Comparison of ENCODE assay signal across 1 cellular context in the genomic region with DNA sequence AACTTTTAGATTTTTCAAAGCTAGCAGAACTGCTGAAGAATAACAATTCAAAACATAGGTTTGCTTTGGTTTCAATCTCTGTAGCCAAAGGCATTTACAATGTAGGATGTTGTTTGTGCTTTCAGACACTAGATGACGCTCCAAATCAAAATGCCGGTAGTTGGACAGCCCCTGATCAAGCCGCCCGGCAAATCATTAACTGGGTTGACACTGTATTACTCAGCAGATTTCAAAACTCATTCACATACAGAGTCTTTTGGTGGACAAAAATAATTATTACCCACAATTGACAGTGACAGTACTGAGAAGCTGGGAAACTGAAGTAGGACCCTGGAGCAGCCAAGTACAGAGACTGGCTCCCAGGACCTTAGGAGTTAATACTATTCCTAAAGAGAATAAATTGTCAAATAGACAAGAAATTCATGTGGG.
A peak's percentile ranks its signal among the peaks of the same experiment; 100 is the strongest.
TF ChIP-seq lines count a peak whose summit lies in the region.

No MANE protein-coding gene starts in this region.

TF ChIP-seq in HepG2, 621 proteins besides CTCF, POLR2A, EP300 and RAD21 (continued from another document and continues in another):
- TF ChIP-seq ZBED4 (CRISPR knock-in tag; IDR thresholded peaks at IDR 0.05; ENCODE audit: borderline replicate concordance) (0 out of 2 replicates have a peak, but pooled peaks have one; percentile 39), ZFX (CRISPR knock-in tag; IDR thresholded peaks at IDR 0.05; ENCODE audit: low read depth) (no peak), SMAD9 (CRISPR knock-in tag; IDR thresholded peaks at IDR 0.05) (no peak), ZNF256 (CRISPR knock-in tag; conservative IDR thresholded peaks at IDR 0.05) (no peak), ZNF552 (CRISPR knock-in tag; IDR thresholded peaks at IDR 0.05; ENCODE audit: borderline replicate concordance) (no peak), KLF11 (CRISPR knock-in tag; IDR thresholded peaks at IDR 0.05) (peak; percentile 70; the same call in 1 of the 2 replicates), XBP1 (CRISPR knock-in tag; IDR thresholded peaks at IDR 0.05) (no peak), HHEX (CRISPR knock-in tag; IDR thresholded peaks at IDR 0.05) (no peak), ZNF235 (CRISPR knock-in tag; IDR thresholded peaks at IDR 0.05; ENCODE audit: borderline replicate concordance) (no peak), TCF12 (IDR thresholded peaks at IDR 0.05) (no peak), TCF12 (CRISPR knock-in tag; IDR thresholded peaks at IDR 0.05) (no peak), ZNF138 (CRISPR knock-in tag; IDR thresholded peaks at IDR 0.05; ENCODE audit: low read depth) (no peak), TCF7 (IDR thresholded peaks at IDR 0.05; ENCODE audit: low read depth) (peak; percentile 39), SAFB2 (CRISPR knock-in tag; IDR thresholded peaks at IDR 0.05; ENCODE audit: borderline replicate concordance, low read depth) (no peak), IRX3 (CRISPR knock-in tag; IDR thresholded peaks at IDR 0.05; ENCODE audit: borderline replicate concordance, low read depth) (no peak), SNRNP70 (IDR thresholded peaks at IDR 0.05; ENCODE audit: low read depth, low read length) (no peak), HOXA9 (CRISPR knock-in tag; IDR thresholded peaks at IDR 0.05; ENCODE audit: borderline replicate concordance) (no peak), FOXA3 (CRISPR knock-in tag; IDR thresholded peaks at IDR 0.05) (peak; percentile 65), GFI1 (CRISPR knock-in tag; IDR thresholded peaks at IDR 0.05; ENCODE audit: borderline replicate concordance) (no peak), KLF15 (CRISPR knock-in tag; IDR thresholded peaks at IDR 0.05; ENCODE audit: borderline replicate concordance) (no peak), NBN (conservative IDR thresholded peaks at IDR 0.05) (no peak), RORA (CRISPR knock-in tag; IDR thresholded peaks at IDR 0.05) (no peak), CENPT (CRISPR knock-in tag; IDR thresholded peaks at IDR 0.05; ENCODE audit: low read depth) (no peak), TP53 (CRISPR knock-in tag; conservative IDR thresholded peaks at IDR 0.05) (no peak), TBL1XR1 (IDR thresholded peaks at IDR 0.05; ENCODE audit: borderline replicate concordance, low read length, partially characterized antibody) (peak; percentile 17), FOXO1 (CRISPR knock-in tag; IDR thresholded peaks at IDR 0.05) (no peak), DNMT1 (CRISPR knock-in tag; IDR thresholded peaks at IDR 0.05) (no peak), ZNF75D (CRISPR knock-in tag; IDR thresholded peaks at IDR 0.05; ENCODE audit: borderline replicate concordance) (no peak), ADNP (CRISPR knock-in tag; IDR thresholded peaks at IDR 0.05) (no peak), STAG1 (CRISPR knock-in tag; IDR thresholded peaks at IDR 0.05) (peak; percentile 94), ZFY (CRISPR knock-in tag; IDR thresholded peaks at IDR 0.05) (no peak), SP140L (CRISPR knock-in tag; IDR thresholded peaks at IDR 0.05; ENCODE audit: borderline replicate concordance) (no peak; the same call in 1 of the 2 replicates), ZNF329 (CRISPR knock-in tag; IDR thresholded peaks at IDR 0.05; ENCODE audit: low read depth) (no peak), MIER2 (CRISPR knock-in tag; IDR thresholded peaks at IDR 0.05) (no peak; the same call in 1 of the 2 replicates), ZMYM4 (CRISPR knock-in tag; IDR thresholded peaks at IDR 0.05) (peak; percentile 61), ZNF496 (CRISPR knock-in tag; IDR thresholded peaks at IDR 0.05; ENCODE audit: insufficient replicate concordance) (no peak), ZNF280B (CRISPR knock-in tag; IDR thresholded peaks at IDR 0.05; ENCODE audit: borderline replicate concordance) (no peak), MIXL1 (CRISPR knock-in tag; IDR thresholded peaks at IDR 0.05) (peak; percentile 90), MZF1 (CRISPR knock-in tag; IDR thresholded peaks at IDR 0.05; ENCODE audit: borderline replicate concordance) (no peak), ZBTB34 (CRISPR knock-in tag; IDR thresholded peaks at IDR 0.05) (no peak), ATAD3A (CRISPR knock-in tag; IDR thresholded peaks at IDR 0.05) (no peak), TBP (CRISPR knock-in tag; IDR thresholded peaks at IDR 0.05) (no peak), ZNF232 (CRISPR knock-in tag; IDR thresholded peaks at IDR 0.05; ENCODE audit: borderline replicate concordance) (no peak), PREB (CRISPR knock-in tag; IDR thresholded peaks at IDR 0.05) (no peak), IKZF5 (CRISPR knock-in tag; IDR thresholded peaks at IDR 0.05) (no peak; the same call in 1 of the 2 replicates), ZIK1 (CRISPR knock-in tag; IDR thresholded peaks at IDR 0.05; ENCODE audit: borderline replicate concordance, low read depth) (no peak), CEBPB (IDR thresholded peaks at IDR 0.05; ENCODE audit: borderline replicate concordance, low read depth, low read length) (no peak), ZNF761 (CRISPR knock-in tag; conservative IDR thresholded peaks at IDR 0.05) (no peak), FOXC1 (CRISPR knock-in tag; IDR thresholded peaks at IDR 0.05; ENCODE audit: borderline replicate concordance) (no peak), SMAD3 (CRISPR knock-in tag; IDR thresholded peaks at IDR 0.05) (peak; percentile 57; the same call in 1 of the 2 replicates), RARG (CRISPR knock-in tag; IDR thresholded peaks at IDR 0.05; ENCODE audit: low read depth) (no peak), ONECUT2 (CRISPR knock-in tag; IDR thresholded peaks at IDR 0.05) (no peak), ZNF3 (CRISPR knock-in tag; IDR thresholded peaks at IDR 0.05) (no peak), ZFP1 (CRISPR knock-in tag; IDR thresholded peaks at IDR 0.05) (0 out of 2 replicates have a peak, but pooled peaks have one; percentile 65), ZNF501 (CRISPR knock-in tag; IDR thresholded peaks at IDR 0.05) (no peak), GATA4 (IDR thresholded peaks at IDR 0.05; ENCODE audit: borderline replicate concordance, low read depth) (no peak), MBNL3 (CRISPR knock-in tag; conservative IDR thresholded peaks at IDR 0.05) (no peak), CREB3 (CRISPR knock-in tag; IDR thresholded peaks at IDR 0.05) (no peak), ISL2 (CRISPR knock-in tag; IDR thresholded peaks at IDR 0.05) (no peak)
- TF ChIP-seq, protein P1, sequence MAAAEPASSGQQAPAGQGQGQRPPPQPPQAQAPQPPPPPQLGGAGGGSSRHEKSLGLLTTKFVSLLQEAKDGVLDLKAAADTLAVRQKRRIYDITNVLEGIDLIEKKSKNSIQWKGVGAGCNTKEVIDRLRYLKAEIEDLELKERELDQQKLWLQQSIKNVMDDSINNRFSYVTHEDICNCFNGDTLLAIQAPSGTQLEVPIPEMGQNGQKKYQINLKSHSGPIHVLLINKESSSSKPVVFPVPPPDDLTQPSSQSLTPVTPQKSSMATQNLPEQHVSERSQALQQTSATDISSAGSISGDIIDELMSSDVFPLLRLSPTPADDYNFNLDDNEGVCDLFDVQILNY (CRISPR knock-in tag; conservative IDR thresholded peaks at IDR 0.05): no peak
- TF ChIP-seq, protein P2, sequence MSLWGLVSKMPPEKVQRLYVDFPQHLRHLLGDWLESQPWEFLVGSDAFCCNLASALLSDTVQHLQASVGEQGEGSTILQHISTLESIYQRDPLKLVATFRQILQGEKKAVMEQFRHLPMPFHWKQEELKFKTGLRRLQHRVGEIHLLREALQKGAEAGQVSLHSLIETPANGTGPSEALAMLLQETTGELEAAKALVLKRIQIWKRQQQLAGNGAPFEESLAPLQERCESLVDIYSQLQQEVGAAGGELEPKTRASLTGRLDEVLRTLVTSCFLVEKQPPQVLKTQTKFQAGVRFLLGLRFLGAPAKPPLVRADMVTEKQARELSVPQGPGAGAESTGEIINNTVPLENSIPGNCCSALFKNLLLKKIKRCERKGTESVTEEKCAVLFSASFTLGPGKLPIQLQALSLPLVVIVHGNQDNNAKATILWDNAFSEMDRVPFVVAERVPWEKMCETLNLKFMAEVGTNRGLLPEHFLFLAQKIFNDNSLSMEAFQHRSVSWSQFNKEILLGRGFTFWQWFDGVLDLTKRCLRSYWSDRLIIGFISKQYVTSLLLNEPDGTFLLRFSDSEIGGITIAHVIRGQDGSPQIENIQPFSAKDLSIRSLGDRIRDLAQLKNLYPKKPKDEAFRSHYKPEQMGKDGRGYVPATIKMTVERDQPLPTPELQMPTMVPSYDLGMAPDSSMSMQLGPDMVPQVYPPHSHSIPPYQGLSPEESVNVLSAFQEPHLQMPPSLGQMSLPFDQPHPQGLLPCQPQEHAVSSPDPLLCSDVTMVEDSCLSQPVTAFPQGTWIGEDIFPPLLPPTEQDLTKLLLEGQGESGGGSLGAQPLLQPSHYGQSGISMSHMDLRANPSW (CRISPR knock-in tag; IDR thresholded peaks at IDR 0.05; ENCODE audit: borderline replicate concordance): 0 out of 2 replicates have a peak, but pooled peaks have one; percentile 43
- TF ChIP-seq, protein P3, sequence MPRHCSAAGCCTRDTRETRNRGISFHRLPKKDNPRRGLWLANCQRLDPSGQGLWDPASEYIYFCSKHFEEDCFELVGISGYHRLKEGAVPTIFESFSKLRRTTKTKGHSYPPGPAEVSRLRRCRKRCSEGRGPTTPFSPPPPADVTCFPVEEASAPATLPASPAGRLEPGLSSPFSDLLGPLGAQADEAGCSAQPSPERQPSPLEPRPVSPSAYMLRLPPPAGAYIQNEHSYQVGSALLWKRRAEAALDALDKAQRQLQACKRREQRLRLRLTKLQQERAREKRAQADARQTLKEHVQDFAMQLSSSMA (CRISPR knock-in tag; IDR thresholded peaks at IDR 0.05): no peak
